Comparison of ENCODE assay signal across 38 cellular contexts in genomic region chr17:13160790-13161189, GRCh38.
"Had no signal": no experiment of that assay in that cellular context is flagged by ENCODE, and none has a peak within 500 bp of the region (broad histone marks: within the 10 kb centered on the region; RNA-seq: fewer than 3 reads in every experiment).

No MANE protein-coding gene starts in this region.

- H3K27ac ChIP-seq: adrenal gland, ascending aorta, body of pancreas, brain microvascular endothelial cell, breast epithelium, cardiac muscle cell had no signal

- DNase-seq: activated effector memory CD4-positive, alpha-beta T cell treated with anti-CD3 and anti-CD28 coated beads, Interleukin-2, amount 50 U/mL, for 16 hours; activated effector memory CD4-positive, alpha-beta T cell treated with Interleukin-2 at 50 U/mL for 16 hours; activated gamma-delta T cell; activated gamma-delta T cell treated with Interleukin-2 at 50 U/mL for 16 hours; activated naive CD4-positive, alpha-beta T cell; activated naive CD4-positive, alpha-beta T cell treated with anti-CD3 and anti-CD28 coated beads for 36 hours; activated naive CD4-positive, alpha-beta T cell treated with anti-CD3 and anti-CD28 coated beads, Interleukin-2, amount 10 ng/mL, durations not matched to agents 7 days and 5 days; activated naive CD4-positive, alpha-beta T cell treated with anti-CD3 and anti-CD28 coated beads, Interleukin-2, amount 50 U/mL, for 16 hours; activated naive CD4-positive, alpha-beta T cell treated with Interleukin-2 at 50 U/mL for 16 hours; activated naive CD8-positive, alpha-beta T cell treated with anti-CD3 and anti-CD28 coated beads for 36 hours; activated naive CD8-positive, alpha-beta T cell treated with anti-CD3 and anti-CD28 coated beads, Interleukin-2, amount 10 ng/mL, durations not matched to agents 7 days and 5 days; activated naive CD8-positive, alpha-beta T cell treated with anti-CD3 and anti-CD28 coated beads, Interleukin-2, amount 50 U/mL, for 24 hours; activated T-cell treated with anti-CD3 and anti-CD28 coated beads, Interleukin-2, amount 50 U/mL, for 1 hour; activated T-cell treated with anti-CD3 and anti-CD28 coated beads, Interleukin-2, amount 50 U/mL, for 24 hours; activated T-cell treated with anti-CD3 and anti-CD28 coated beads, Interleukin-2, amount 50 U/mL, for 4 hours; activated T-cell treated with anti-CD3 and anti-CD28 coated beads, Interleukin-2, amount 50 U/mL, for 48 hours; activated T-cell treated with anti-CD3 and anti-CD28 coated beads, Interleukin-2, amount 50 U/mL, for 72 hours; adrenal gland; amniotic stem cell; amygdala; anterior cingulate cortex; aorta; body of pancreas; brain microvascular endothelial cell; caudate nucleus; central memory CD4-positive, alpha-beta T cell; cerebellar nuclear complex had no signal

- H3K36me3 Mint-ChIP-seq: activated naive CD4-positive, alpha-beta T cell treated with anti-CD3 and anti-CD28 coated beads, Interleukin-2, amount 10 ng/mL, durations not matched to agents 7 days and 5 days; activated naive CD4-positive, alpha-beta T cell treated with anti-CD3 and anti-CD28 coated beads, Interleukin-2, amount 50 U/mL, for 24 hours; activated naive CD4-positive, alpha-beta T cell treated with anti-CD3 and anti-CD28 coated beads, Interleukin-2, amount 50 U/mL, for 72 hours; activated naive CD8-positive, alpha-beta T cell; activated naive CD8-positive, alpha-beta T cell treated with anti-CD3 and anti-CD28 coated beads for 36 hours; activated naive CD8-positive, alpha-beta T cell treated with anti-CD3 and anti-CD28 coated beads, Interleukin-2, amount 10 ng/mL, durations not matched to agents 7 days and 5 days; brain had no signal

- H3K9me3 ChIP-seq: adrenal gland, ascending aorta, body of pancreas, breast epithelium had no signal

- H3K27me3 ChIP-seq: adrenal gland, ascending aorta, body of pancreas, brain microvascular endothelial cell, breast epithelium, cardiac muscle cell had no signal

- H3K4me3 Mint-ChIP-seq: activated naive CD4-positive, alpha-beta T cell treated with anti-CD3 and anti-CD28 coated beads for 36 hours; activated naive CD4-positive, alpha-beta T cell treated with anti-CD3 and anti-CD28 coated beads, Interleukin-2, amount 10 ng/mL, durations not matched to agents 7 days and 5 days; activated naive CD4-positive, alpha-beta T cell treated with anti-CD3 and anti-CD28 coated beads, Interleukin-2, amount 50 U/mL, for 24 hours; activated naive CD8-positive, alpha-beta T cell; activated naive CD8-positive, alpha-beta T cell treated with anti-CD3 and anti-CD28 coated beads for 36 hours; activated naive CD8-positive, alpha-beta T cell treated with anti-CD3 and anti-CD28 coated beads, Interleukin-2, amount 10 ng/mL, durations not matched to agents 7 days and 5 days; activated naive CD8-positive, alpha-beta T cell treated with anti-CD3 and anti-CD28 coated beads, Interleukin-2, amount 50 U/mL, for 24 hours; activated T-cell treated with anti-CD3 and anti-CD28 coated beads, Interleukin-2, amount 50 U/mL, for 24 hours; activated T-cell treated with anti-CD3 and anti-CD28 coated beads, Interleukin-2, amount 50 U/mL, for 4 hours; activated T-cell treated with anti-CD3 and anti-CD28 coated beads, Interleukin-2, amount 50 U/mL, for 72 hours; activated T-helper 1 cell treated with anti-CD3 and anti-CD28 coated beads, Interleukin-12 subunit alpha, Interleukin-12 subunit beta, Interleukin-2, Interleukin-4 antibody, amounts not matched to agents 30 ng/mL and 10 ng/mL and 1 ng/mL, durations not matched to agents 14 hours and 24 hours and 36 hours; activated T-helper 17 cell treated with anti-CD3 and anti-CD28 coated beads, Interleukin-2, amount 50 U/mL, for 72 hours; brain; central memory CD8-positive, alpha-beta T cell had no signal

- H3K9me3 Mint-ChIP-seq: activated naive CD4-positive, alpha-beta T cell treated with anti-CD3 and anti-CD28 coated beads for 36 hours; activated naive CD4-positive, alpha-beta T cell treated with anti-CD3 and anti-CD28 coated beads, Interleukin-2, amount 10 ng/mL, durations not matched to agents 7 days and 5 days; activated naive CD4-positive, alpha-beta T cell treated with anti-CD3 and anti-CD28 coated beads, Interleukin-2, amount 50 U/mL, for 24 hours; activated naive CD8-positive, alpha-beta T cell treated with anti-CD3 and anti-CD28 coated beads, Interleukin-2, amount 10 ng/mL, durations not matched to agents 7 days and 5 days; activated naive CD8-positive, alpha-beta T cell treated with anti-CD3 and anti-CD28 coated beads, Interleukin-2, amount 50 U/mL, for 24 hours; activated T-cell treated with anti-CD3 and anti-CD28 coated beads, Interleukin-2, amount 50 U/mL, for 24 hours; activated T-cell treated with anti-CD3 and anti-CD28 coated beads, Interleukin-2, amount 50 U/mL, for 4 hours; activated T-helper 1 cell treated with anti-CD3 and anti-CD28 coated beads, Interleukin-12 subunit alpha, Interleukin-12 subunit beta, Interleukin-2, Interleukin-4 antibody, amounts not matched to agents 30 ng/mL and 10 ng/mL and 1 ng/mL, durations not matched to agents 14 hours and 24 hours and 36 hours; activated T-helper 17 cell treated with anti-CD3 and anti-CD28 coated beads, Interleukin-2, amount 50 U/mL, for 72 hours; activated T-helper 2 cell treated with anti-CD3 and anti-CD28 coated beads, Interferon-gamma antibody, Interleukin-2, Interleukin-4, amounts not matched to agents 10 μg/mL and 5 μg/mL and 100 μg/mL, durations not matched to agents 14 hours and 24 hours and 36 hours had no signal

- H3K27me3 Mint-ChIP-seq: activated naive CD4-positive, alpha-beta T cell treated with anti-CD3 and anti-CD28 coated beads, Interleukin-2, amount 10 ng/mL, durations not matched to agents 7 days and 5 days; activated naive CD4-positive, alpha-beta T cell treated with anti-CD3 and anti-CD28 coated beads, Interleukin-2, amount 50 U/mL, for 24 hours; activated naive CD8-positive, alpha-beta T cell treated with anti-CD3 and anti-CD28 coated beads for 36 hours; activated naive CD8-positive, alpha-beta T cell treated with anti-CD3 and anti-CD28 coated beads, Interleukin-2, amount 10 ng/mL, durations not matched to agents 7 days and 5 days; activated naive CD8-positive, alpha-beta T cell treated with anti-CD3 and anti-CD28 coated beads, Interleukin-2, amount 50 U/mL, for 24 hours; brain; central memory CD8-positive, alpha-beta T cell had no signal

- H3K4me1 Mint-ChIP-seq: activated naive CD4-positive, alpha-beta T cell treated with anti-CD3 and anti-CD28 coated beads, Interleukin-2, amount 10 ng/mL, durations not matched to agents 7 days and 5 days; activated naive CD4-positive, alpha-beta T cell treated with anti-CD3 and anti-CD28 coated beads, Interleukin-2, amount 50 U/mL, for 24 hours; activated naive CD8-positive, alpha-beta T cell treated with anti-CD3 and anti-CD28 coated beads for 36 hours; activated naive CD8-positive, alpha-beta T cell treated with anti-CD3 and anti-CD28 coated beads, Interleukin-2, amount 10 ng/mL, durations not matched to agents 7 days and 5 days; activated naive CD8-positive, alpha-beta T cell treated with anti-CD3 and anti-CD28 coated beads, Interleukin-2, amount 50 U/mL, for 24 hours; activated T-helper 17 cell treated with anti-CD3 and anti-CD28 coated beads, Interleukin-2, amount 50 U/mL, for 72 hours; brain; central memory CD8-positive, alpha-beta T cell had no signal

- H3K4me3 ChIP-seq: adrenal gland, ascending aorta, body of pancreas, breast epithelium, cardiac muscle cell had no signal

- H3K27ac Mint-ChIP-seq: activated naive CD4-positive, alpha-beta T cell treated with anti-CD3 and anti-CD28 coated beads for 36 hours; activated naive CD4-positive, alpha-beta T cell treated with anti-CD3 and anti-CD28 coated beads, Interleukin-2, amount 10 ng/mL, durations not matched to agents 7 days and 5 days; activated naive CD4-positive, alpha-beta T cell treated with anti-CD3 and anti-CD28 coated beads, Interleukin-2, amount 50 U/mL, for 24 hours; activated naive CD4-positive, alpha-beta T cell treated with anti-CD3 and anti-CD28 coated beads, Interleukin-2, amount 50 U/mL, for 72 hours; activated naive CD8-positive, alpha-beta T cell; activated naive CD8-positive, alpha-beta T cell treated with anti-CD3 and anti-CD28 coated beads for 36 hours; activated naive CD8-positive, alpha-beta T cell treated with anti-CD3 and anti-CD28 coated beads, Interleukin-2, amount 10 ng/mL, durations not matched to agents 7 days and 5 days; activated naive CD8-positive, alpha-beta T cell treated with anti-CD3 and anti-CD28 coated beads, Interleukin-2, amount 50 U/mL, for 24 hours; activated T-cell treated with anti-CD3 and anti-CD28 coated beads, Interleukin-2, amount 50 U/mL, for 24 hours; activated T-cell treated with anti-CD3 and anti-CD28 coated beads, Interleukin-2, amount 50 U/mL, for 72 hours; activated T-helper 1 cell treated with anti-CD3 and anti-CD28 coated beads, Interleukin-12 subunit alpha, Interleukin-12 subunit beta, Interleukin-2, Interleukin-4 antibody, amounts not matched to agents 30 ng/mL and 10 ng/mL and 1 ng/mL, durations not matched to agents 14 hours and 24 hours and 36 hours; activated T-helper 17 cell treated with anti-CD3 and anti-CD28 coated beads, Interleukin-2, amount 50 U/mL, for 72 hours; activated T-helper 2 cell treated with anti-CD3 and anti-CD28 coated beads, Interferon-gamma antibody, Interleukin-2, Interleukin-4, amounts not matched to agents 10 μg/mL and 5 μg/mL and 100 μg/mL, durations not matched to agents 14 hours and 24 hours and 36 hours; brain had no signal

- H3K36me3 ChIP-seq: adrenal gland, ascending aorta, brain microvascular endothelial cell, breast epithelium, cardiac muscle cell had no signal

- H3K4me1 ChIP-seq: adrenal gland, ascending aorta, body of pancreas, breast epithelium had no signal
